Comparison of ENCODE assay signal across 26 cellular contexts in genomic region chr1:52182874-52183400, GRCh38. TPM values are rescaled to one million over a fixed set of nuclear protein-coding genes. Genes with fewer than 3 reads are reported as not detected.
DNase-seq lines count a peak whose midpoint lies in the region; ATAC-seq, FAIRE-seq and TF ChIP-seq lines count a peak whose summit lies in the region.
"Had no signal": no experiment of that assay in that cellular context is flagged by ENCODE, and none has a peak within 500 bp of the region (broad histone marks: within the 10 kb centered on the region; RNA-seq: fewer than 3 reads in every experiment).

No MANE protein-coding gene starts in this region.

- H3K36me3 ChIP-seq in HEK293 (ENCODE audit: control insufficient read depth in 2 of 2, insufficient read depth in 1 of 2, low read length in 2 of 2): no peaks in the 10 kb centered on the region
- no peaks in the 10 kb centered on the region for H3K36me3 ChIP-seq in WERI-Rb-1
- no peaks in the 10 kb centered on the region for H3K36me3 ChIP-seq in lower lobe of right lung
- no peaks in the 10 kb centered on the region for H3K36me3 ChIP-seq in tibial nerve

- peak; percentile 62 for FAIRE-seq in A204.1 (lab: Jason Lieb, UNC)
- FAIRE-seq: GM12878 had no signal

- ATAC-seq in lower lobe of right lung: no peak
- ATAC-seq in GM21529 (IDR thresholded peaks at IDR 0.05; ENCODE audit: unreplicated experiment): no peak
- ATAC-seq: GM12878 had no signal

- no peak overlapping the region for H3K27ac ChIP-seq in HEK293 (ENCODE audit: extremely low read depth, low read depth, low read length)
- H3K27ac ChIP-seq in WERI-Rb-1: peak overlapping the region; percentile 19
- peak overlapping the region; percentile 14 for H3K27ac ChIP-seq in lower lobe of right lung
- H3K27ac ChIP-seq in tibial nerve: no peak overlapping the region
- H3K27ac ChIP-seq: HL-60, PC-9, RWPE1, SK-N-MC had no signal

- H3K4me3 ChIP-seq in HEK293 (ENCODE audit: low read depth, low read length): no peak overlapping the region
- H3K4me3 ChIP-seq in WERI-Rb-1 (ENCODE audit: low read depth, low read length): no peak overlapping the region
- H3K4me3 ChIP-seq in lower lobe of right lung: no peak overlapping the region
- no peak overlapping the region for H3K4me3 ChIP-seq in tibial nerve
- H3K4me3 ChIP-seq: GM12878, PC-9, SK-N-MC had no signal

- in situ Hi-C loops in G401 (cut with HindIII; ENCODE audit: low sequenced_read_pairs): no loop called here

- CTCF ChIA-PET in HEK293 (lab: Yijun Ruan, JAX): interaction anchor here (0.6 kb wide), 1 partner anchor 1571 kb away, joined by 4 read pairs; no protein-coding TSS in a partner anchor

- no peak for TF ChIP-seq POLR2A in tibial nerve (IDR thresholded peaks at IDR 0.05)

- WGBS in tibial nerve, 2 donors: 64 to 74% methylated on average over 3 of the region's 3 CpGs

- no peak for DNase-seq in WERI-Rb-1
- DNase-seq in lower lobe of right lung: no peak
- DNase-seq in tibial nerve (ENCODE audit: low spot score in 2 of 2): no peak
- DNase-seq in C1 segment of cervical spinal cord (lab: John Stamatoyannopoulos, UW): no peak
- no peak for DNase-seq in G401 (ENCODE audit: low spot score)
- DNase-seq: CD4-positive, alpha-beta T cell; DMS53; GOT3; HCEC 1CT; KG1; NCI-H1092 treated with DMSO at 0.1 percent for 48 hours; NCI-H1436 treated with DMSO at 0.1 percent for 48 hours; NCI-H1930; NCI-H2171 treated with DMSO at 0.1 percent for 48 hours; NCI-H446; NCI-H69; PC-9; SHP77 treated with DMSO at 0.1 percent for 48 hours; SW 1271 had no signal

- TF ChIP-seq EP300 in tibial nerve (IDR thresholded peaks at IDR 0.05): no peak

- H3K27me3 ChIP-seq in WERI-Rb-1 (ENCODE audit: insufficient read depth, low read depth, severe bottlenecking) (no peaks in the 10 kb centered on the region), lower lobe of right lung (ENCODE audit: low read depth) (no peaks in the 10 kb centered on the region), tibial nerve (no peaks in the 10 kb centered on the region)

- H3K4me1 ChIP-seq in HEK293 (ENCODE audit: control insufficient read depth, insufficient read depth, low read length): 0 out of 2 replicates have a peak, but pooled peaks cover 3% of the 10 kb centered on the region
- no peaks in the 10 kb centered on the region for H3K4me1 ChIP-seq in lower lobe of right lung
- H3K4me1 ChIP-seq in tibial nerve: peaks cover 0 to 6% (median 0%) of the 10 kb centered on the region in 4 donors

- TF ChIP-seq CTCF in HEK293 (tag by site-specific recombination; IDR thresholded peaks at IDR 0.05) (no peak), WERI-Rb-1 (IDR thresholded peaks at IDR 0.05; ENCODE audit: low read depth, low read length) (no peak), lower lobe of right lung (IDR thresholded peaks at IDR 0.05) (no peak), tibial nerve (IDR thresholded peaks at IDR 0.05) (no peak)

- POLR2A ChIA-PET in HEK293 (lab: Yijun Ruan, JAX): no interaction called here

- intact Hi-C loops in lower lobe of right lung (cut with DNase I): no loop called here

- no peaks in the 10 kb centered on the region for H3K9me3 ChIP-seq in HEK293 (ENCODE audit: control insufficient read depth, insufficient read depth, low read depth, low read length)
- H3K9me3 ChIP-seq in WERI-Rb-1 (ENCODE audit: severe bottlenecking): no peaks in the 10 kb centered on the region
- no peaks in the 10 kb centered on the region for H3K9me3 ChIP-seq in lower lobe of right lung
- peaks cover 0 to 5% (median 1%) of the 10 kb centered on the region in 4 donors for H3K9me3 ChIP-seq in tibial nerve

TF ChIP-seq in HEK293, 187 proteins besides CTCF, POLR2A, EP300 and RAD21:
- TF ChIP-seq PRDM1 (tag by site-specific recombination; IDR thresholded peaks at IDR 0.05) (peak; percentile 92), PRDM6 (tag by site-specific recombination; IDR thresholded peaks at IDR 0.05) (peak; percentile 64), ZNF146 (tag by site-specific recombination; IDR thresholded peaks at IDR 0.05) (no peak), FEZF1 (tag by site-specific recombination; IDR thresholded peaks at IDR 0.05) (peak; percentile 86), WT1 (tag by site-specific recombination; IDR thresholded peaks at IDR 0.05) (peak; percentile 88), ZNF155 (tag by site-specific recombination; IDR thresholded peaks at IDR 0.05) (no peak), ZNF398 (tag by site-specific recombination; IDR thresholded peaks at IDR 0.05) (no peak), ZNF138 (tag by site-specific recombination; IDR thresholded peaks at IDR 0.05; ENCODE audit: borderline replicate concordance) (no peak), KLF16 (tag by site-specific recombination; IDR thresholded peaks at IDR 0.05) (no peak)

RNA-seq across cellular contexts. Expression of gene ZFYVE9, which starts 41.0 kb away (rescaled TPM):
- total RNA-seq in lower lobe of right lung (18.7 TPM), tibial nerve (10 to 100 TPM; 29.1 to 39.6 (median 35.0) TPM)
- total RNA-seq in G401 (2014; rRNA removed; shearing (Covaris generic)): 15.4 and 21.5 TPM in 2 replicates

Comparison
In these comparisons a context has a peak if more than half of its experiments do, and no peak if none do; other contexts are left out.
1. H3K27ac ChIP-seq: peak in WERI-Rb-1 (single experiment) and lower lobe of right lung (single experiment); none in HEK293 (single experiment) and tibial nerve (0 of 4).